33 cellular contexts compared by ENCODE assay signal in genomic region chr5:42852826-42853225, GRCh38. TPM values are rescaled to one million over a fixed set of nuclear protein-coding genes. Genes with fewer than 3 reads are reported as not detected.
"Had no signal": no experiment of that assay in that cellular context is flagged by ENCODE, and none has a peak within 500 bp of the region (broad histone marks: within the 10 kb centered on the region; RNA-seq: fewer than 3 reads in every experiment).

No MANE protein-coding gene starts in this region.

- H3K4me3 ChIP-seq: ascending aorta, breast epithelium, cardiac muscle cell, esophagus squamous epithelium, gastroesophageal sphincter, heart right ventricle had no signal

- H3K27ac ChIP-seq: ascending aorta, breast epithelium, cardiac muscle cell, epithelial cell of prostate, esophagus squamous epithelium, gastroesophageal sphincter, heart right ventricle had no signal

- H3K9me3 ChIP-seq: ascending aorta, breast epithelium, esophagus squamous epithelium, gastroesophageal sphincter had no signal

- H3K9me3 Mint-ChIP-seq: activated CD4-positive, alpha-beta memory T cell treated with anti-CD3 and anti-CD28 coated beads for 36 hours; activated CD4-positive, alpha-beta T cell treated with anti-CD3 and anti-CD28 coated beads, Interleukin-2, amount 10 ng/mL, durations not matched to agents 24 days and 14 days; activated naive CD4-positive, alpha-beta T cell treated with anti-CD3 and anti-CD28 coated beads, Interleukin-2, amount 10 ng/mL, durations not matched to agents 7 days and 5 days; activated naive CD4-positive, alpha-beta T cell treated with anti-CD3 and anti-CD28 coated beads, Interleukin-2, amount 50 U/mL, for 72 hours; activated naive CD8-positive, alpha-beta T cell treated with anti-CD3 and anti-CD28 coated beads, Interleukin-2, amount 10 ng/mL, durations not matched to agents 7 days and 5 days; activated T-cell treated with anti-CD3 and anti-CD28 coated beads, Interleukin-2, amount 50 U/mL, for 24 hours; activated T-cell treated with anti-CD3 and anti-CD28 coated beads, Interleukin-2, amount 50 U/mL, for 72 hours; brain; central memory CD8-positive, alpha-beta T cell; T-helper 2 cell treated with Interferon-gamma antibody and Interleukin-4, amounts not matched to agents 5 μg/mL and 100 μg/mL, for 36 hours had no signal

- H3K27me3 ChIP-seq: ascending aorta, breast epithelium, cardiac muscle cell, esophagus squamous epithelium, gastroesophageal sphincter, heart right ventricle had no signal

- H3K4me3 Mint-ChIP-seq: activated CD4-positive, alpha-beta memory T cell treated with anti-CD3 and anti-CD28 coated beads for 36 hours; activated CD4-positive, alpha-beta T cell treated with anti-CD3 and anti-CD28 coated beads for 36 hours; activated CD4-positive, alpha-beta T cell treated with anti-CD3 and anti-CD28 coated beads, Interleukin-2, amount 10 ng/mL, durations not matched to agents 24 days and 14 days; activated CD8-positive, alpha-beta memory T cell treated with anti-CD3 and anti-CD28 coated beads, Interleukin-2, amount 10 ng/mL, durations not matched to agents 7 days and 5 days; activated CD8-positive, alpha-beta T cell treated with anti-CD3 and anti-CD28 coated beads, Interleukin-2, amount 10 ng/mL, durations not matched to agents 7 days and 5 days; activated naive CD4-positive, alpha-beta T cell treated with anti-CD3 and anti-CD28 coated beads, Interleukin-2, amount 10 ng/mL, durations not matched to agents 7 days and 5 days; activated naive CD8-positive, alpha-beta T cell treated with anti-CD3 and anti-CD28 coated beads, Interleukin-2, amount 10 ng/mL, durations not matched to agents 7 days and 5 days; activated T-cell treated with anti-CD3 and anti-CD28 coated beads, Interleukin-2, amount 50 U/mL, for 24 hours; activated T-cell treated with anti-CD3 and anti-CD28 coated beads, Interleukin-2, amount 50 U/mL, for 72 hours; brain; central memory CD8-positive, alpha-beta T cell; T-helper 17 cell; T-helper 2 cell treated with Interferon-gamma antibody and Interleukin-4, amounts not matched to agents 5 μg/mL and 100 μg/mL, for 36 hours had no signal

- H3K4me1 ChIP-seq: breast epithelium had no signal

- H3K4me1 Mint-ChIP-seq: activated CD4-positive, alpha-beta T cell treated with anti-CD3 and anti-CD28 coated beads, Interleukin-2, amount 10 ng/mL, durations not matched to agents 24 days and 14 days; activated naive CD4-positive, alpha-beta T cell treated with anti-CD3 and anti-CD28 coated beads, Interleukin-2, amount 10 ng/mL, durations not matched to agents 7 days and 5 days; activated naive CD8-positive, alpha-beta T cell treated with anti-CD3 and anti-CD28 coated beads, Interleukin-2, amount 10 ng/mL, durations not matched to agents 7 days and 5 days; central memory CD8-positive, alpha-beta T cell; T-helper 17 cell had no signal

- H3K27ac Mint-ChIP-seq: activated CD4-positive, alpha-beta memory T cell treated with anti-CD3 and anti-CD28 coated beads for 36 hours; activated CD4-positive, alpha-beta T cell treated with anti-CD3 and anti-CD28 coated beads for 36 hours; activated CD4-positive, alpha-beta T cell treated with anti-CD3 and anti-CD28 coated beads, Interleukin-2, amount 10 ng/mL, durations not matched to agents 24 days and 14 days; activated CD8-positive, alpha-beta memory T cell treated with anti-CD3 and anti-CD28 coated beads, Interleukin-2, amount 10 ng/mL, durations not matched to agents 7 days and 5 days; activated CD8-positive, alpha-beta T cell treated with anti-CD3 and anti-CD28 coated beads, Interleukin-2, amount 10 ng/mL, durations not matched to agents 7 days and 5 days; activated naive CD4-positive, alpha-beta T cell treated with anti-CD3 and anti-CD28 coated beads, Interleukin-2, amount 10 ng/mL, durations not matched to agents 7 days and 5 days; activated naive CD4-positive, alpha-beta T cell treated with anti-CD3 and anti-CD28 coated beads, Interleukin-2, amount 50 U/mL, for 72 hours; activated naive CD8-positive, alpha-beta T cell treated with anti-CD3 and anti-CD28 coated beads, Interleukin-2, amount 10 ng/mL, durations not matched to agents 7 days and 5 days; activated T-cell treated with anti-CD3 and anti-CD28 coated beads, Interleukin-2, amount 50 U/mL, for 24 hours; activated T-cell treated with anti-CD3 and anti-CD28 coated beads, Interleukin-2, amount 50 U/mL, for 72 hours; T-helper 17 cell; T-helper 2 cell treated with Interferon-gamma antibody and Interleukin-4, amounts not matched to agents 5 μg/mL and 100 μg/mL, for 36 hours had no signal

- H3K27me3 Mint-ChIP-seq: activated naive CD4-positive, alpha-beta T cell treated with anti-CD3 and anti-CD28 coated beads, Interleukin-2, amount 10 ng/mL, durations not matched to agents 7 days and 5 days; activated naive CD8-positive, alpha-beta T cell treated with anti-CD3 and anti-CD28 coated beads, Interleukin-2, amount 10 ng/mL, durations not matched to agents 7 days and 5 days had no signal

- H3K36me3 Mint-ChIP-seq: activated CD4-positive, alpha-beta memory T cell treated with anti-CD3 and anti-CD28 coated beads for 36 hours; activated CD8-positive, alpha-beta memory T cell treated with anti-CD3 and anti-CD28 coated beads, Interleukin-2, amount 10 ng/mL, durations not matched to agents 7 days and 5 days; activated naive CD4-positive, alpha-beta T cell treated with anti-CD3 and anti-CD28 coated beads, Interleukin-2, amount 10 ng/mL, durations not matched to agents 7 days and 5 days; activated naive CD4-positive, alpha-beta T cell treated with anti-CD3 and anti-CD28 coated beads, Interleukin-2, amount 50 U/mL, for 72 hours; activated naive CD8-positive, alpha-beta T cell treated with anti-CD3 and anti-CD28 coated beads, Interleukin-2, amount 10 ng/mL, durations not matched to agents 7 days and 5 days; brain had no signal

- ATAC-seq: activated CD4-positive, alpha-beta T cell treated with anti-CD3 and anti-CD28 coated beads for 36 hours; activated CD8-positive, alpha-beta memory T cell treated with anti-CD3 and anti-CD28 coated beads, Interleukin-2, amount 10 ng/mL, durations not matched to agents 7 days and 5 days; activated CD8-positive, alpha-beta T cell treated with anti-CD3 and anti-CD28 coated beads, Interleukin-2, amount 10 ng/mL, durations not matched to agents 7 days and 5 days; activated naive CD4-positive, alpha-beta T cell treated with anti-CD3 and anti-CD28 coated beads, Interleukin-2, amount 50 U/mL, for 72 hours; activated T-cell treated with anti-CD3 and anti-CD28 coated beads, Interleukin-2, amount 50 U/mL, for 72 hours; gastroesophageal sphincter; heart right ventricle; T-helper 17 cell had no signal

- DNase-seq: activated CD4-positive, alpha-beta memory T cell treated with anti-CD3 and anti-CD28 coated beads for 36 hours; activated CD4-positive, alpha-beta T cell treated with anti-CD3 and anti-CD28 coated beads for 36 hours; activated CD4-positive, alpha-beta T cell treated with anti-CD3 and anti-CD28 coated beads, Interleukin-2, amount 10 ng/mL, durations not matched to agents 24 days and 14 days; activated CD4-positive, CD25-positive, alpha-beta regulatory T cell; activated CD4-positive, CD25-positive, alpha-beta regulatory T cell treated with anti-CD3 and anti-CD28 coated beads, Interleukin-2, amount 50 U/mL, for 72 hours; activated CD8-positive, alpha-beta memory T cell treated with anti-CD3 and anti-CD28 coated beads, Interleukin-2, amount 10 ng/mL, durations not matched to agents 7 days and 5 days; activated CD8-positive, alpha-beta memory T cell treated with anti-CD3 and anti-CD28 coated beads, Interleukin-2, amount 50 U/mL, for 4 hours; activated CD8-positive, alpha-beta T cell treated with anti-CD3 and anti-CD28 coated beads, Interleukin-2, amount 10 ng/mL, durations not matched to agents 7 days and 5 days; activated gamma-delta T cell; activated naive CD4-positive, alpha-beta T cell; activated naive CD4-positive, alpha-beta T cell treated with anti-CD3 and anti-CD28 coated beads, Interleukin-2, amount 10 ng/mL, durations not matched to agents 7 days and 5 days; activated naive CD8-positive, alpha-beta T cell treated with anti-CD3 and anti-CD28 coated beads, Interleukin-2, amount 10 ng/mL, durations not matched to agents 7 days and 5 days; activated T-cell treated with anti-CD3 and anti-CD28 coated beads, Interleukin-2, amount 50 U/mL, for 24 hours; activated T-cell treated with anti-CD3 and anti-CD28 coated beads, Interleukin-2, amount 50 U/mL, for 72 hours; cortex of kidney; dermis blood vessel endothelial cell; effector CD4-positive, alpha-beta T cell; esophagus squamous epithelium; foreskin melanocyte; heart right ventricle; T-helper 1 cell; T-helper 17 cell; T1000 had no signal

- H3K36me3 ChIP-seq: ascending aorta, breast epithelium, cardiac muscle cell, esophagus squamous epithelium, gastroesophageal sphincter, heart right ventricle had no signal

RNA-seq across cellular contexts. Expression of gene SELENOP, which starts 41.1 kb away (rescaled TPM):
- total RNA-seq: activated CD4-positive, alpha-beta memory T cell treated with anti-CD3 and anti-CD28 coated beads for 36 hours; activated CD4-positive, alpha-beta T cell treated with anti-CD3 and anti-CD28 coated beads for 36 hours; activated CD4-positive, alpha-beta T cell treated with anti-CD3 and anti-CD28 coated beads, Interleukin-2, amount 10 ng/mL, durations not matched to agents 24 days and 14 days; activated CD8-positive, alpha-beta memory T cell treated with anti-CD3 and anti-CD28 coated beads for 36 hours; activated naive CD4-positive, alpha-beta T cell treated with anti-CD3 and anti-CD28 coated beads, Interleukin-2, amount 50 U/mL, for 72 hours had no signal
